Comparison of ENCODE assay signal across 1 cellular context in the genomic region with DNA sequence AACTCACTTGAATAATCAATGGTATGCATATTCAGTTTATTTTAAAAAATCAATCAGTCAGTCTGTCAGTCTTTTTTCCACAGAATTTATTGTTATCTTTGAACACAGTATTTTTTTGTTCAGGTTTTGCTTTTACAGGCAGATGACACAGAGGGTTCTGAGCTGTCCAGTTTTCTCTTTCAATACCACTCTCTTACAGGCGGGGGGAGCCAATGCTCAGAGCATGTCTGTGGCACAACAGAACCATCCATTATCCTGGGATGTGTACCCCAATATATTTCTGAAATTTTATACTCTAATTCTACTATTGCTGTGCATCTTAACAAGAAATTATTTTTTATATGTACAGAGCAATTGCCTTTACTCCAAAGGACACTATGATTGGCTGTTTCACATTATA.
TF ChIP-seq lines count a peak whose summit lies in the region.

No MANE protein-coding gene starts in this region.

TF ChIP-seq in H1, 55 proteins besides CTCF, POLR2A, EP300 and RAD21:
- TF ChIP-seq RBBP5 (IDR thresholded peaks at IDR 0.05; ENCODE audit: borderline replicate concordance, low read depth, low read length) (no peak), SIX5 (IDR thresholded peaks at IDR 0.05; ENCODE audit: low read depth, low read length) (no peak), KDM5A (IDR thresholded peaks at IDR 0.05; ENCODE audit: low read length) (no peak), SP1 (IDR thresholded peaks at IDR 0.05; ENCODE audit: low read depth, low read length) (no peak), CBX8 (IDR thresholded peaks at IDR 0.05; ENCODE audit: borderline replicate concordance, low read depth, low read length) (no peak), TBP (IDR thresholded peaks at IDR 0.05; ENCODE audit: low read depth, low read length) (no peak), TAF1 (IDR thresholded peaks at IDR 0.05; ENCODE audit: low read depth, low read length) (no peak), NRF1 (IDR thresholded peaks at IDR 0.05; ENCODE audit: low read depth, low read length) (no peak), SP4 (IDR thresholded peaks at IDR 0.05; ENCODE audit: low read length) (no peak)
- TF ChIP-seq, protein P1, sequence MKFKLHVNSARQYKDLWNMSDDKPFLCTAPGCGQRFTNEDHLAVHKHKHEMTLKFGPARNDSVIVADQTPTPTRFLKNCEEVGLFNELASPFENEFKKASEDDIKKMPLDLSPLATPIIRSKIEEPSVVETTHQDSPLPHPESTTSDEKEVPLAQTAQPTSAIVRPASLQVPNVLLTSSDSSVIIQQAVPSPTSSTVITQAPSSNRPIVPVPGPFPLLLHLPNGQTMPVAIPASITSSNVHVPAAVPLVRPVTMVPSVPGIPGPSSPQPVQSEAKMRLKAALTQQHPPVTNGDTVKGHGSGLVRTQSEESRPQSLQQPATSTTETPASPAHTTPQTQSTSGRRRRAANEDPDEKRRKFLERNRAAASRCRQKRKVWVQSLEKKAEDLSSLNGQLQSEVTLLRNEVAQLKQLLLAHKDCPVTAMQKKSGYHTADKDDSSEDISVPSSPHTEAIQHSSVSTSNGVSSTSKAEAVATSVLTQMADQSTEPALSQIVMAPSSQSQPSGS (IDR thresholded peaks at IDR 0.05; ENCODE audit: low read length): no peak
- TF ChIP-seq, protein P2, sequence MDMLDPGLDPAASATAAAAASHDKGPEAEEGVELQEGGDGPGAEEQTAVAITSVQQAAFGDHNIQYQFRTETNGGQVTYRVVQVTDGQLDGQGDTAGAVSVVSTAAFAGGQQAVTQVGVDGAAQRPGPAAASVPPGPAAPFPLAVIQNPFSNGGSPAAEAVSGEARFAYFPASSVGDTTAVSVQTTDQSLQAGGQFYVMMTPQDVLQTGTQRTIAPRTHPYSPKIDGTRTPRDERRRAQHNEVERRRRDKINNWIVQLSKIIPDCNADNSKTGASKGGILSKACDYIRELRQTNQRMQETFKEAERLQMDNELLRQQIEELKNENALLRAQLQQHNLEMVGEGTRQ (IDR thresholded peaks at IDR 0.05; ENCODE audit: low read length): no peak
